In genomic region chr2:4529738-4530137, GRCh38 we compare ENCODE assay signal across 9 cellular contexts.
"Had no signal": no experiment of that assay in that cellular context is flagged by ENCODE, and none has a peak within 500 bp of the region (broad histone marks: within the 10 kb centered on the region; RNA-seq: fewer than 3 reads in every experiment).

No MANE protein-coding gene starts in this region.

- H3K27me3 Mint-ChIP-seq: IgD-negative memory B cell had no signal

- H3K4me3 Mint-ChIP-seq: GM23338, HFFc6, IgD-negative memory B cell had no signal

- DNase-seq: HFFc6, KBM-7 had no signal

- H3K4me1 ChIP-seq: HAP-1 had no signal

- H3K4me3 ChIP-seq: GM23338, HAP-1 had no signal

- H2AFZ ChIP-seq: GM23338 had no signal

- H3K27ac Mint-ChIP-seq: GM23338, HFFc6, IgD-negative memory B cell had no signal

- H3K27ac ChIP-seq: HL-60, KMS-11 had no signal

- ATAC-seq: GM23338, HCT116, HepG2 had no signal

- H3K4me1 Mint-ChIP-seq: IgD-negative memory B cell had no signal

- H3K9ac ChIP-seq: KMS-11 had no signal

- H3K4me2 ChIP-seq: GM23338, KMS-11 had no signal

- H3K36me3 ChIP-seq: HAP-1 had no signal
